Comparison of ENCODE assay signal across 21 cellular contexts in genomic region chr19:31962565-31962996, GRCh38.
DNase-seq lines count a peak whose midpoint lies in the region; ATAC-seq, FAIRE-seq and TF ChIP-seq lines count a peak whose summit lies in the region.
"Had no signal": no experiment of that assay in that cellular context is flagged by ENCODE, and none has a peak within 500 bp of the region (broad histone marks: within the 10 kb centered on the region; RNA-seq: fewer than 3 reads in every experiment).

No MANE protein-coding gene starts in this region.

- TF ChIP-seq CTCF in HepG2 (CRISPR knock-in tag; IDR thresholded peaks at IDR 0.05), result no peak
- TF ChIP-seq CTCF in right lobe of liver (IDR thresholded peaks at IDR 0.05), result no peak
- no peak for TF ChIP-seq CTCF in GM10266 (IDR thresholded peaks at IDR 0.05; ENCODE audit: control insufficient read depth, insufficient read depth, low read depth, missing control alignments)

- TF ChIP-seq EP300 in HepG2 (IDR thresholded peaks at IDR 0.05; ENCODE audit: low read depth in 2 of 2, low read length in 2 of 2) (peak in 1 of 2 experiments; percentile 62; a peak in 2 of 4 replicates), HepG2 (CRISPR knock-in tag; IDR thresholded peaks at IDR 0.05; ENCODE audit: borderline replicate concordance) (peak; percentile 22; the same call in 1 of the 2 replicates)

- DNase-seq in HepG2 (ENCODE audit: low spot score), result peak; percentile 81
- DNase-seq in right lobe of liver, result no peak
- DNase-seq in left kidney (ENCODE audit: low read depth, low spot score), result peak; percentile 86
- no peak for DNase-seq in stimulated activated naive CD4-positive, alpha-beta T cell treated with Interleukin-2 at 50 U/mL for 16 hours (lab: John Stamatoyannopoulos, UW)
- no peak for DNase-seq in C1 segment of cervical spinal cord (lab: John Stamatoyannopoulos, UW)
- no peak for DNase-seq in GM10266 (ENCODE audit: extremely low spot score)
- DNase-seq in caudate nucleus (lab: John Stamatoyannopoulos, UW), result no peak
- DNase-seq: activated T-cell treated with anti-CD3 and anti-CD28 coated beads, Interleukin-2, amount 50 U/mL, for 24 hours; GF-D8; NCI-H1417; NCI-H446 treated with DMSO at 0.1 percent for 48 hours; NK-92 treated with Interleukin-12 subunit alpha and Interleukin-12 subunit beta, amount 100 ng/mL, for 24 hours; SK-N-SH; stomach; T-helper 17 cell; trophoblast cell had no signal

- no peak overlapping the region for H3K9ac ChIP-seq in HepG2 (ENCODE audit: insufficient read depth, low read depth, low read length)
- no peak overlapping the region for H3K9ac ChIP-seq in rectal smooth muscle tissue (ENCODE audit: low read length)
- H3K9ac ChIP-seq: SK-N-SH had no signal

- TF ChIP-seq POLR2A in HepG2 (IDR thresholded peaks at IDR 0.05; ENCODE audit: insufficient read depth in 1 of 2, low read depth in 2 of 2, low read length in 2 of 2) (no peak), right lobe of liver (IDR thresholded peaks at IDR 0.05) (no peak)

- H3K4me3 ChIP-seq in HepG2 (replicated peaks in 1 of 3; ENCODE audit: insufficient read depth in 1 of 3, low read depth in 2 of 3, low read length in 3 of 3), result no peak overlapping the region; a peak in 1 of 6 replicates
- no peak overlapping the region for H3K4me3 ChIP-seq in right lobe of liver
- H3K4me3 ChIP-seq in rectal smooth muscle tissue (ENCODE audit: low read length), result no peak overlapping the region
- H3K4me3 ChIP-seq: A549, adrenal gland, stomach had no signal

- no TSS peak for BruUV-seq in HepG2 (replicated peaks; lab: Mats Ljungman, UMichigan)

- H3K4me1 ChIP-seq in HepG2 (ENCODE audit: insufficient read depth, low read length) (peaks cover 55% of the 10 kb centered on the region), right lobe of liver (no peaks in the 10 kb centered on the region), rectal smooth muscle tissue (ENCODE audit: control insufficient read depth, insufficient read depth, low read length) (peaks cover 21% of the 10 kb centered on the region)
- H3K4me1 ChIP-seq: A549 had no signal

- CTCF ChIA-PET in HepG2 (lab: Yijun Ruan, JAX; ENCODE audit: low intra/inter-chr PET ratio, low total read pairs), result no interaction called here

- no peak overlapping the region for H3K4me2 ChIP-seq in HepG2 (ENCODE audit: low read depth, low read length)
- H3K4me2 ChIP-seq: A549, SK-N-SH had no signal

- no peaks in the 10 kb centered on the region for H4K20me1 ChIP-seq in HepG2 (ENCODE audit: insufficient read depth, low read length)

- ATAC-seq in HepG2 (peak; percentile 95), right lobe of liver (no peak)
- ATAC-seq: A549, T-helper 17 cell had no signal

- H3K9me3 ChIP-seq in HepG2 (ENCODE audit: low read length), result peaks cover 92% of the 10 kb centered on the region
- no peaks in the 10 kb centered on the region for H3K9me3 ChIP-seq in right lobe of liver
- H3K9me3 ChIP-seq: A549, adrenal gland, stomach had no signal

- POLR2A ChIA-PET in HepG2 (lab: Yijun Ruan, JAX), result no interaction called here

- TF ChIP-seq RAD21 in HepG2 (CRISPR knock-in tag; IDR thresholded peaks at IDR 0.05), result no peak

- FAIRE-seq in HepG2 (lab: Jason Lieb, UNC), result peak; percentile 23
- FAIRE-seq: GM18507, keratinocyte had no signal

- H3K27ac ChIP-seq in HepG2 (ENCODE audit: extremely low read length, insufficient read depth, low read length) (peak overlapping the region; percentile 66), right lobe of liver (no peak overlapping the region), rectal smooth muscle tissue (ENCODE audit: low read depth, low read length) (peak overlapping the region; percentile 40), caudate nucleus (ENCODE audit: low read depth, low read length) (no peak overlapping the region)
- H3K27ac ChIP-seq: A549, adrenal gland, stomach had no signal

- intact Hi-C loops in HepG2 (cut with micrococcal nuclease; ENCODE audit: unreplicated experiment) (no loop called here), right lobe of liver (cut with DNase I) (no loop called here)

- WGBS in HepG2 (ENCODE audit: low lambda C conversion rate), result 3% methylated on average over 5 of the region's 5 CpGs
- WGBS in right lobe of liver (ENCODE audit: insufficient coverage, low coverage, low lambda C conversion rate, missing lambda C conversion rate), result 18% methylated on average over 5 of the region's 5 CpGs

- in situ Hi-C loops in HepG2 (cut with HindIII; ENCODE audit: extremely low pct_ligation_motif_present, low pct_unique_long_range_greater_than_20kb), result no loop called here

- H3K79me2 ChIP-seq in HepG2 (ENCODE audit: insufficient read depth, low read length), result no peaks in the 10 kb centered on the region

- no peaks in the 10 kb centered on the region for H3K27me3 ChIP-seq in HepG2 (ENCODE audit: control insufficient read depth in 1 of 2, insufficient read depth in 2 of 2, low read length in 2 of 2)
- H3K27me3 ChIP-seq in right lobe of liver, result no peaks in the 10 kb centered on the region
- no peaks in the 10 kb centered on the region for H3K27me3 ChIP-seq in rectal smooth muscle tissue (ENCODE audit: control insufficient read depth, insufficient read depth, low read length)
- H3K27me3 ChIP-seq: adrenal gland had no signal

- H3K36me3 ChIP-seq in HepG2 (replicated peaks in 1 of 2; ENCODE audit: control insufficient read depth in 1 of 2, insufficient read depth in 2 of 2, low read length in 2 of 2) (no peaks in the 10 kb centered on the region), right lobe of liver (no peaks in the 10 kb centered on the region), rectal smooth muscle tissue (ENCODE audit: control insufficient read depth, insufficient read depth, low read length) (no peaks in the 10 kb centered on the region)
- H3K36me3 ChIP-seq: adrenal gland, stomach had no signal

- no peak overlapping the region for H2AFZ ChIP-seq in HepG2 (ENCODE audit: low read length)

TF ChIP-seq in HepG2, 621 proteins besides CTCF, POLR2A, EP300 and RAD21 (continues in another document):
- peak; percentile 30 for TF ChIP-seq ASH2L (IDR thresholded peaks at IDR 0.05; ENCODE audit: insufficient read length, low read depth, low read length)
- TF ChIP-seq CENPBD1 (CRISPR knock-in tag; IDR thresholded peaks at IDR 0.05; ENCODE audit: borderline replicate concordance, low read depth), result no peak
- peak; percentile 83; the same call in 1 of the 2 replicates for TF ChIP-seq DPF2 (CRISPR knock-in tag; IDR thresholded peaks at IDR 0.05; ENCODE audit: borderline replicate concordance, low read depth)
- no peak for TF ChIP-seq MED13 (CRISPR knock-in tag; IDR thresholded peaks at IDR 0.05)
- TF ChIP-seq ZNF12 (CRISPR knock-in tag; IDR thresholded peaks at IDR 0.05), result no peak
- peak; percentile 55; the same call in 1 of the 2 replicates for TF ChIP-seq PATZ1 (CRISPR knock-in tag; IDR thresholded peaks at IDR 0.05)
- TF ChIP-seq ZNF276 (CRISPR knock-in tag; IDR thresholded peaks at IDR 0.05; ENCODE audit: low read depth), result no peak
- no peak for TF ChIP-seq ZNF121 (CRISPR knock-in tag; IDR thresholded peaks at IDR 0.05)
- TF ChIP-seq SAP130 (CRISPR knock-in tag; IDR thresholded peaks at IDR 0.05; ENCODE audit: low read depth), result peak; percentile 22; the same call in 1 of the 2 replicates
- TF ChIP-seq ZBTB37 (CRISPR knock-in tag; IDR thresholded peaks at IDR 0.05), result 0 out of 2 replicates have a peak, but pooled peaks have one; percentile 40
- 0 out of 2 replicates have a peak, but pooled peaks have one; percentile 63 for TF ChIP-seq ZBTB7B (CRISPR knock-in tag; IDR thresholded peaks at IDR 0.05)

Comparison
In these comparisons a context has a peak if more than half of its experiments do, and no peak if none do; other contexts are left out.
1. DNase-seq: peak in HepG2 (single experiment) and left kidney (single experiment); none in right lobe of liver (0 of 3), stimulated activated naive CD4-positive, alpha-beta T cell treated with Interleukin-2 at 50 U/mL for 16 hours (single experiment), C1 segment of cervical spinal cord (0 of 14), GM10266 (single experiment) and caudate nucleus (0 of 61).
2. H3K27ac ChIP-seq: peak in HepG2 (single experiment) and rectal smooth muscle tissue (single experiment); none in right lobe of liver (0 of 3) and caudate nucleus (single experiment).